In the genomic region with DNA sequence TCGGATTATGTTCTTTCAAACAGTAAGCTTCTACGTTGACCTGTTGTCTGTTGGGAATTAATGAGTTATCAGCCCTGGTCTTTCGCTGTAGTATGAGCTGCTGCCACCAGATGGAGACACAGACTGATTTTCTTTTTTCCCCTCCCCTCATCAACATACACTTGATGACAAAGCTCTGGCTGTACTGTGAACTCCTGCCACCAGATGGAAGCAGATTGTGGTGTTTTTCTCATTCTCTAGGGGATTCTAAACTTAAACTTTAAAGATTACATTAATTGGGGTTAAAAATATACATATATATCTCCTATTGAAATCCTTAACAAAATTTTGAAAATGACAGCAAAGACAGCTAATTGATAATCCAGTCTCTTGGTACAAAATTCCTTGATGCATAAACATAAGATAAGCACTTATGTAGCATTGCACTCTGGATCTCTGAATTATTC, we compare ENCODE assay signal across 1 cellular context.
TF ChIP-seq lines count a peak whose summit lies in the region.

No MANE protein-coding gene starts in this region.

TF ChIP-seq in HEK293, 187 proteins besides CTCF, POLR2A, EP300 and RAD21 (continued from another document):
- TF ChIP-seq ZNF654 (tag by site-specific recombination; IDR thresholded peaks at IDR 0.05; ENCODE audit: low read depth), result peak; percentile 79
- TF ChIP-seq RBAK (tag by site-specific recombination; IDR thresholded peaks at IDR 0.05), result no peak
- TF ChIP-seq ZBTB48 (tag by site-specific recombination; IDR thresholded peaks at IDR 0.05), result no peak
- TF ChIP-seq ZNF23 (tag by site-specific recombination; IDR thresholded peaks at IDR 0.05; ENCODE audit: borderline replicate concordance), result no peak
TF ChIP-seq in HEK293: peak in this region for 4.
